ENCODE assay signal across 8 cellular contexts in the genomic region with DNA sequence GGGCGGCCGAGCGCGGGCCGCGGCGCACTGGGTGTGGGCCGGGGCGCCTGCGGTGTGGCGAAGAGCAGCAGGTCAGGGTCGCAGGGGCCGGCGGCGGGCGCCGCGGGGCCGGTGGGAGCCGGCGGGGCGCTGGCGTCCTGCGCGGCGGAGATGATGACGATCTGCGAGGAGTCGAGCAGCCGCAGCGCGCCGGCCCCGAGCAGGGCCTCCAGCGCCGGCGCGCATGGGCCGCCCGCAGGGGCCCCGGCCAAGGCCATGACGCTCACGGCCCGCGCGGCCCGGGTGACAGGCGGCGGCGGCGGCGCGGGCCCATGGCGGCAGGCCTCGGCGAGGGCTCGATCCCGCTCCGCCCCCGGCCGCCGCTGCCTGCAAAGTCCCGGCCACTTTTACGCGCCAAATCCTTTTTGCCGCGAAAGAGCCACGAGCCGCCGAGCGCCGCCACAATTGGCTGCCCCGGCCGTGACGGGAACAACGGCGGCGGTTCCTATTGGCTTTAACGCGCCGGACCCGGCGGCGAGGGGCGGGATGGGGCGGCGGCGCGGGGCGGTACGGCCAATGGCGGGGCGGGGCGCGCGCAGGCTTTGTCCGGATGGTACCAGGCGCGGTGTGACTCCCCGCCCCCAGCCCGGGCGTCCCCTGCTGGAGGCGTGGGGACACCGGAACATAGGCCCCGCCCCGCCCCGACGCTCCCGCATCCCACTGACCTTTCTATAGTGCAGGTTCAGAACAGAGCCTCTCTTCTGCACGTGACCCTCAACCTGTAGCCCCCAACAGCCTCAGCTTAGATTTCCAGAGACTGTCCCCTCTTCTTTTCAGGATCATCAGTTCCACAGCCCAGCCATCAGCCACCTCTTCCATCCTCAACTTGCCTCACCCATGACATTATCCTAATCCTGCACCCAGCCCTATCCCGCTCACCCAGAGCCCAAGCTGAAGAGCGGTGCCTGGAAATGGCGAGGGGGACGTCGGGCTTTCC. TPM values are rescaled to one million over a fixed set of nuclear protein-coding genes. Genes with fewer than 3 reads are reported as not detected.
DNase-seq lines count a peak whose midpoint lies in the region; ATAC-seq and TF ChIP-seq lines count a peak whose summit lies in the region.

A gene with protein sequence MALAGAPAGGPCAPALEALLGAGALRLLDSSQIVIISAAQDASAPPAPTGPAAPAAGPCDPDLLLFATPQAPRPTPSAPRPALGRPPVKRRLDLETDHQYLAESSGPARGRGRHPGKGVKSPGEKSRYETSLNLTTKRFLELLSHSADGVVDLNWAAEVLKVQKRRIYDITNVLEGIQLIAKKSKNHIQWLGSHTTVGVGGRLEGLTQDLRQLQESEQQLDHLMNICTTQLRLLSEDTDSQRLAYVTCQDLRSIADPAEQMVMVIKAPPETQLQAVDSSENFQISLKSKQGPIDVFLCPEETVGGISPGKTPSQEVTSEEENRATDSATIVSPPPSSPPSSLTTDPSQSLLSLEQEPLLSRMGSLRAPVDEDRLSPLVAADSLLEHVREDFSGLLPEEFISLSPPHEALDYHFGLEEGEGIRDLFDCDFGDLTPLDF (minus strand): TSS at position 378 of the 976 bp plus-strand sequence. CDS start 121 bp downstream, at position 257.

- 0 out of 3 replicates have a peak, but pooled peaks have one; percentile 24 for TF ChIP-seq CTCF in GM12872 (IDR thresholded peaks at IDR 0.05; ENCODE audit: insufficient read depth, low read depth, low read length)
- peak; percentile 50 for TF ChIP-seq CTCF in osteocyte (IDR thresholded peaks at IDR 0.05)
- peak; percentile 55 for TF ChIP-seq CTCF in thoracic aorta (IDR thresholded peaks at IDR 0.05)

- H3K4me1 Mint-ChIP-seq in activated naive CD4-positive, alpha-beta T cell treated with anti-CD3 and anti-CD28 coated beads, Interleukin-2, amount 50 U/mL, for 24 hours: peaks cover 48% of the 10 kb centered on the region
- H3K4me1 Mint-ChIP-seq in osteocyte (ENCODE audit: unreplicated experiment): peaks cover 26% of the 10 kb centered on the region

- H3K36me3 ChIP-seq in thoracic aorta: no peaks in the 10 kb centered on the region

- H3K9me3 ChIP-seq in thoracic aorta: no peaks in the 10 kb centered on the region

- H3K27me3 ChIP-seq in thoracic aorta (replicated peaks; ENCODE audit: insufficient read depth): no peaks in the 10 kb centered on the region

- no peaks in the 10 kb centered on the region for H3K27me3 Mint-ChIP-seq in activated naive CD4-positive, alpha-beta T cell treated with anti-CD3 and anti-CD28 coated beads, Interleukin-2, amount 50 U/mL, for 24 hours
- H3K27me3 Mint-ChIP-seq in osteocyte (ENCODE audit: unreplicated experiment): no peaks in the 10 kb centered on the region

- H3K9me3 Mint-ChIP-seq in activated naive CD4-positive, alpha-beta T cell treated with anti-CD3 and anti-CD28 coated beads, Interleukin-2, amount 50 U/mL, for 24 hours: no peaks in the 10 kb centered on the region
- no peaks in the 10 kb centered on the region for H3K9me3 Mint-ChIP-seq in osteocyte (ENCODE audit: unreplicated experiment)

- H3K27ac ChIP-seq in thoracic aorta: peak within 1 kb of the TSS; percentile 16 to 32

- H3K27ac Mint-ChIP-seq in activated naive CD4-positive, alpha-beta T cell treated with anti-CD3 and anti-CD28 coated beads, Interleukin-2, amount 50 U/mL, for 24 hours: peak within 1 kb of the TSS; percentile 81
- peak within 1 kb of the TSS; percentile 60 for H3K27ac Mint-ChIP-seq in osteocyte (ENCODE audit: unreplicated experiment)

- ATAC-seq in HG02678 (IDR thresholded peaks at IDR 0.05; ENCODE audit: unreplicated experiment) (peak; percentile 86), thoracic aorta (ENCODE audit: insufficient number of reproducible peaks, low FRiP score, low read depth) (peak; percentile 92)

- DNase-seq in NCI-H1105 treated with DMSO at 0.1 percent for 48 hours (lab: John Stamatoyannopoulos, UW) (peak; percentile 96), SKM-1 (lab: John Stamatoyannopoulos, UW; ENCODE audit: unreplicated experiment) (peak; percentile 79), glomerular visceral epithelial cell (ENCODE audit: extremely low spot score) (peak; percentile 97), osteocyte (ENCODE audit: extremely low spot score, unreplicated experiment) (peak; percentile 98), thoracic aorta (ENCODE audit: low spot score) (peak; percentile 67)

- peak within 1 kb of the TSS; percentile 60 for H3K4me3 ChIP-seq in thoracic aorta

- peak within 1 kb of the TSS; percentile 84 for H3K4me3 Mint-ChIP-seq in activated naive CD4-positive, alpha-beta T cell treated with anti-CD3 and anti-CD28 coated beads, Interleukin-2, amount 50 U/mL, for 24 hours
- H3K4me3 Mint-ChIP-seq in osteocyte (ENCODE audit: unreplicated experiment): peak within 1 kb of the TSS; percentile 88

- H3K36me3 Mint-ChIP-seq in activated naive CD4-positive, alpha-beta T cell treated with anti-CD3 and anti-CD28 coated beads, Interleukin-2, amount 50 U/mL, for 24 hours: no peaks in the 10 kb centered on the region
- H3K36me3 Mint-ChIP-seq in osteocyte (ENCODE audit: unreplicated experiment): no peaks in the 10 kb centered on the region

- peaks cover 8 to 17% of the 10 kb centered on the region in 2 donors for H3K4me1 ChIP-seq in thoracic aorta (ENCODE audit: control insufficient read depth in 1 of 2, low read depth in 2 of 2)

RNA-seq across cellular contexts. Expression of the gene that starts here (rescaled TPM):
- total RNA-seq in osteocyte (5.6 and 6.3 TPM in 2 replicates), thoracic aorta (under 1 TPM; 0.68 to 0.92 TPM)

Comparison
In these comparisons a context has a peak if more than half of its experiments do, and no peak if none do; other contexts are left out.
1. Peak in every context shown above with its lines: DNase-seq, ATAC-seq, H3K4me3 ChIP-seq and H3K27ac ChIP-seq.
2. Peak in DNase-seq, ATAC-seq, H3K4me3 ChIP-seq and H3K27ac ChIP-seq in thoracic aorta; RNA of the gene not detected or under 1 TPM.